In the genomic region with DNA sequence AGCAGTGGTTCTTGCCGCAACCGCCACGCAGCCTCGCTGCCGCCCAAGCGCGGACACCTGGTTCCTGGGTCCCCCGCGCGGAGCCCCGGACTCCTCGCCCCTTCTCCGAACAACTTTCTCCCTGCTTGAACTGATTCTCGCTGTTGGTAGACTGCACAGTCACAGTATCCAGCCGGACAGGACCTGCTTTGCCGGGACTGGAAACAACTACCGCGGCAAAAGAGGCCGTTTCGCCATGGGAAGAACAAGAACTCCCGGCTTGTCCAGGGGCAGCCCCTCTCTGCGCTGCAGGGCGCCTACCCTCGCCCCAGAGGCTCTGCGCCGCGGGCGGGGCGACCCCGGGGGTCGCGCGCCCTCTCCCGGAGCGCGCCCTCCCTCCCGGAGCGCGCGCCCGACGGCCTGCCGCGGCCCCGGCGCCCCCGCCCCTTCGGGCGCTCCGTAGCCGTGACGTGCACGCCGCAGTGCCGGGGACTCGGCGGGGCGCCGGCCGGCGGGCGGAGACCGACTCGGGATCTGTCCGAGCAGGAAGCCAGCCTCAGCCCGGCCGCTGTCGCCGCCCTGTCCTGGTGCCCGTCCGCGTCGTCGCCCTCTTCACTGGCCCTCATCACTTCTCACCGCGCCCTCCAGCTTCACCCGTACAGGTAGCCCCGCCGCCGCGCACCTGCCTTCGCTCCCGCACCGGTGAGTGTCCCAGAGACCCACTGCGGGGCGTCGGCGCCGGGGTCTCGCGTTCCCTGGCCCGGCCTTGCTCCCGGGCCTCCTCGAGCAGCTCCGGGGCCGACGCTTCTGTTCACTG, we compare ENCODE assay signal across 8 cellular contexts. TPM values are rescaled to one million over a fixed set of nuclear protein-coding genes. Genes with fewer than 3 reads are reported as not detected.
A peak's percentile ranks its signal among the peaks of the same experiment; 100 is the strongest.
DNase-seq lines count a peak whose midpoint lies in the region; FAIRE-seq and TF ChIP-seq lines count a peak whose summit lies in the region.

A gene (plus strand): TSS at position 497 of the 796 bp plus-strand sequence. CDS start 68,309 bp downstream, outside the sequence.

- H3K4ac ChIP-seq in H9 (ENCODE audit: low read depth, low read length): no peak within 1 kb of the TSS

- H3K9me1 ChIP-seq in keratinocyte (ENCODE audit: control insufficient read depth, extremely low read depth, insufficient read depth, low read length): no peaks in the 10 kb centered on the region

- H2AK5ac ChIP-seq in H9 (ENCODE audit: insufficient read length, low read length): no peak within 1 kb of the TSS

- no peak within 1 kb of the TSS for H3K23ac ChIP-seq in H9 (ENCODE audit: insufficient read length, low read depth, low read length)

- no peak within 1 kb of the TSS for H4K5ac ChIP-seq in H9 (ENCODE audit: insufficient read length, low read depth, low read length)

- no peaks in the 10 kb centered on the region for H3K9me3 ChIP-seq in H9 (ENCODE audit: control insufficient read depth, low read depth, low read length)
- no peaks in the 10 kb centered on the region for H3K9me3 ChIP-seq in MM.1S (replicated peaks; ENCODE audit: insufficient read depth, low read length)
- no peaks in the 10 kb centered on the region for H3K9me3 ChIP-seq in keratinocyte (ENCODE audit: control insufficient read depth, low read depth, low read length)
- H3K9me3 ChIP-seq in spleen: no peaks in the 10 kb centered on the region

- no peaks in the 10 kb centered on the region for H3K4me1 ChIP-seq in H9 (ENCODE audit: insufficient read depth, low read length)
- H3K4me1 ChIP-seq in MM.1S (ENCODE audit: low read length): peaks cover 43% of the 10 kb centered on the region
- peaks cover 34% of the 10 kb centered on the region for H3K4me1 ChIP-seq in keratinocyte (ENCODE audit: control insufficient read depth, extremely low read depth, insufficient read depth, low read length)
- H3K4me1 ChIP-seq in spleen: peaks cover 6 to 51% (median 27%) of the 10 kb centered on the region in 6 donors

- H3T11ph ChIP-seq in H9 (ENCODE audit: low read length): no peak within 1 kb of the TSS

- H3K36me3 ChIP-seq in MM.1S (replicated peaks; ENCODE audit: insufficient read depth, low read length) (no peaks in the 10 kb centered on the region; the same call in 1 of the 2 replicates), keratinocyte (ENCODE audit: control insufficient read depth in 2 of 2, extremely low read depth in 1 of 2, insufficient read depth in 2 of 2, low read length in 2 of 2) (no peaks in the 10 kb centered on the region), spleen (no peaks in the 10 kb centered on the region)

- H3K79me2 ChIP-seq in H9 (ENCODE audit: insufficient read depth, low read length) (no peaks in the 10 kb centered on the region; the same call in 1 of the 2 replicates), MM.1S (ENCODE audit: low read length) (peaks cover 47% of the 10 kb centered on the region), keratinocyte (ENCODE audit: control insufficient read depth, insufficient read depth, low read length) (peaks cover 37% of the 10 kb centered on the region)

- no peak within 1 kb of the TSS for H2BK20ac ChIP-seq in H9 (ENCODE audit: low read depth, low read length, poor library complexity, severe bottlenecking)

- H3K4me3 Mint-ChIP-seq in H9: peak within 1 kb of the TSS; percentile 81 to 94

- H3K18ac ChIP-seq in H9 (ENCODE audit: insufficient read length, low read depth, low read length): peak within 1 kb of the TSS; percentile 73

- H4K91ac ChIP-seq in H9 (ENCODE audit: insufficient read length, low read depth, low read length): peak within 1 kb of the TSS; percentile 27

- H3K79me1 ChIP-seq in H9 (ENCODE audit: insufficient read depth, low read depth, low read length, poor library complexity, severe bottlenecking): no peaks in the 10 kb centered on the region

- no peak for FAIRE-seq in keratinocyte (lab: Jason Lieb, UNC)

- peak within 1 kb of the TSS; percentile 78 for H3K4me2 ChIP-seq in H9 (ENCODE audit: insufficient read depth, insufficient read length, low read length)
- H3K4me2 ChIP-seq in MM.1S (ENCODE audit: low read depth, low read length): peak within 1 kb of the TSS; percentile 99
- peak within 1 kb of the TSS; percentile 92 for H3K4me2 ChIP-seq in keratinocyte (ENCODE audit: control insufficient read depth, extremely low read depth, insufficient read depth, low read depth, low read length)

- WGBS in H9 (ENCODE audit: extremely low coverage, insufficient read length, low lambda C conversion rate): no CpG with 5 or more reads among the region's 97 CpGs
- 0 to 2% (median 1%) methylated on average over 26 to 97 of the region's 97 CpGs for WGBS in spleen, 5 donors

- TF ChIP-seq POLR2A in spleen (IDR thresholded peaks at IDR 0.05): peak in 1 of 3 donors; percentile 60

- no peak within 1 kb of the TSS for H4K8ac ChIP-seq in H9 (replicated peaks; ENCODE audit: insufficient read length, low read depth, low read length)

- H3F3A ChIP-seq in MM.1S (ENCODE audit: insufficient read depth, low read length): peaks cover 49% of the 10 kb centered on the region

- dilution Hi-C loops in keratinocyte (cut with MboI; ENCODE audit: extremely low pct_ligation_motif_present, low sequenced_read_pairs): no loop called here

- H3K27me3 Mint-ChIP-seq in H9 (ENCODE audit: low read depth): peaks cover 13% of the 10 kb centered on the region

- peak within 1 kb of the TSS; percentile 95 to 98 (median 97) for H3K27ac Mint-ChIP-seq in H9

- no peak within 1 kb of the TSS for H2BK5ac ChIP-seq in H9 (ENCODE audit: insufficient read length, low read length)

- H3K4me1 Mint-ChIP-seq in H9: peaks cover 11 to 20% of the 10 kb centered on the region in 2 experiments

- peak within 1 kb of the TSS; percentile 49 for H3K14ac ChIP-seq in H9 (ENCODE audit: insufficient read depth, low read length)

- peaks cover 3% of the 10 kb centered on the region for H3K23me2 ChIP-seq in H9 (ENCODE audit: insufficient read length, low read depth, low read length, poor library complexity, severe bottlenecking)

- no peak within 1 kb of the TSS for H2BK12ac ChIP-seq in H9 (ENCODE audit: insufficient read length, low read depth, low read length)

- H3K27me3 ChIP-seq in H9 (ENCODE audit: insufficient read depth, low read length) (no peaks in the 10 kb centered on the region), MM.1S (replicated peaks; ENCODE audit: insufficient read depth, low read length) (no peaks in the 10 kb centered on the region), keratinocyte (ENCODE audit: control insufficient read depth, extremely low read depth, insufficient read depth, low read length) (no peaks in the 10 kb centered on the region), spleen (replicated peaks in 1 of 7) (peaks cover 0 to 90% (median 4%) of the 10 kb centered on the region in 7 donors)

- H3K4me3 ChIP-seq in GM12875 (ENCODE audit: low read depth, low read length) (peak within 1 kb of the TSS; percentile 53), MM.1S (ENCODE audit: low read length) (peak within 1 kb of the TSS; percentile 100), keratinocyte (ENCODE audit: control insufficient read depth in 2 of 3, extremely low read depth in 1 of 3, insufficient read depth in 2 of 3, low read depth in 1 of 3, low read length in 3 of 3) (peak within 1 kb of the TSS; percentile 68 to 88 (median 87)), spleen (peak within 1 kb of the TSS; percentile 70 to 91 (median 79))

- H3K9ac ChIP-seq in H9 (ENCODE audit: extremely low read depth, insufficient read length, low read length) (peak within 1 kb of the TSS; percentile 78), MM.1S (ENCODE audit: low read length) (peak within 1 kb of the TSS; percentile 97), keratinocyte (ENCODE audit: control insufficient read depth, extremely low read depth, insufficient read depth, low read length) (peak within 1 kb of the TSS; percentile 96)

- H4K20me1 ChIP-seq in H9 (ENCODE audit: control insufficient read depth, insufficient read depth, insufficient read length): no peaks in the 10 kb centered on the region
- no peaks in the 10 kb centered on the region; the same call in 1 of the 2 replicates for H4K20me1 ChIP-seq in MM.1S (ENCODE audit: insufficient read depth, low read length)
- no peaks in the 10 kb centered on the region for H4K20me1 ChIP-seq in keratinocyte (ENCODE audit: control insufficient read depth, extremely low read depth, insufficient read depth, low read length)

- TF ChIP-seq CTCF in GM12875 (IDR thresholded peaks at IDR 0.05; ENCODE audit: borderline replicate concordance, insufficient read depth, low read depth, low read length): no peak
- TF ChIP-seq CTCF in H9 (conservative IDR thresholded peaks at IDR 0.05): no peak
- no peak for TF ChIP-seq CTCF in MM.1S (IDR thresholded peaks at IDR 0.05; ENCODE audit: low read length)
- TF ChIP-seq CTCF in VCaP (conservative IDR thresholded peaks at IDR 0.05): no peak
- TF ChIP-seq CTCF in keratinocyte (optimal IDR thresholded peaks at IDR 0.05 in 1 of 3, IDR thresholded peaks at IDR 0.05 in 1 of 3, conservative IDR thresholded peaks at IDR 0.05 in 1 of 3; ENCODE audit: extremely low read depth in 1 of 3, insufficient read depth in 2 of 3, low read length in 3 of 3): no peak
- no peak for TF ChIP-seq CTCF in spleen (IDR thresholded peaks at IDR 0.05 in 8 of 11, conservative IDR thresholded peaks at IDR 0.05 in 3 of 11)

- no peaks in the 10 kb centered on the region for H3K9me2 ChIP-seq in MM.1S (replicated peaks; ENCODE audit: insufficient read depth, low read length)

- no peak within 1 kb of the TSS for H3K27ac ChIP-seq in H9 (ENCODE audit: insufficient read length, low read depth, low read length)
- peak within 1 kb of the TSS; percentile 94 for H3K27ac ChIP-seq in MM.1S (ENCODE audit: low read length)
- peak within 1 kb of the TSS; percentile 98 for H3K27ac ChIP-seq in VCaP
- peak within 1 kb of the TSS; percentile 89 for H3K27ac ChIP-seq in keratinocyte (ENCODE audit: control insufficient read depth, insufficient read depth, low read length)
- peak within 1 kb of the TSS; percentile 69 to 90 (median 84) for H3K27ac ChIP-seq in spleen

- H3K36me3 Mint-ChIP-seq in H9 (ENCODE audit: insufficient read depth in 1 of 3, low read depth in 3 of 3): peaks cover 0 to 3% (median 0%) of the 10 kb centered on the region in 3 experiments; a peak in 2 of 7 replicates

- H3K56ac ChIP-seq in H9 (ENCODE audit: insufficient read length, low read depth, low read length): no peak within 1 kb of the TSS

- intact Hi-C loops in spleen (cut with DNase I; ENCODE audit: low total_unique reads): no loop called here

- no peaks in the 10 kb centered on the region for H3K9me3 Mint-ChIP-seq in H9

- H2BK120ac ChIP-seq in H9 (ENCODE audit: low read depth, low read length, poor library complexity, severe bottlenecking): no peak within 1 kb of the TSS

- H2BK15ac ChIP-seq in H9 (ENCODE audit: low read depth, low read length): no peak within 1 kb of the TSS

- H2AFZ ChIP-seq in H9 (ENCODE audit: low read length) (no peak within 1 kb of the TSS), MM.1S (ENCODE audit: low read length) (peak within 1 kb of the TSS; percentile 98), keratinocyte (ENCODE audit: control insufficient read depth, low read length) (peak within 1 kb of the TSS; percentile 99)

- peak; percentile 83 for DNase-seq in H9
- peak; percentile 83 for DNase-seq in MM.1S
- DNase-seq in cerebellum (ENCODE audit: low spot score): peak; percentile 88
- DNase-seq in keratinocyte (ENCODE audit: low read depth, low spot score): no peak
- DNase-seq in spleen: peak; percentile 90
- no peak for DNase-seq in SIG-M5 treated with dmso at 0.1 percent for 504 hours (lab: John Stamatoyannopoulos, UW; ENCODE audit: unreplicated experiment)

RNA-seq across cellular contexts. Expression of the gene that starts here (rescaled TPM):
- total RNA-seq in H9 (2021) (46.9 and 48.1 TPM in 2 replicates), cerebellum (35.8 TPM), spleen (10 to 100 TPM; 15.3 to 29.1 (median 21.6) TPM)
- polyA plus RNA-seq in keratinocyte (16.2 to 24.5 TPM (median 20.5 TPM) in 3 replicates), spleen (1 to 10 TPM; 4.2 to 6.5 (median 6.0) TPM)
- polyA plus RNA-seq in keratinocyte (2011; ENCODE audit: low read depth): 69.8 TPM
- 12.1 and 20.2 TPM in 2 replicates for polyA plus RNA-seq in keratinocyte (2011; cell fraction: cytosol; rRNA removed)
- 37.3 and 51.3 TPM in 2 replicates for polyA plus RNA-seq in keratinocyte (2011; cell fraction: nucleus; rRNA removed)
- 29.1 and 41.2 TPM in 2 replicates for polyA plus RNA-seq in keratinocyte (2012; ENCODE audit: low replicate concordance)
- polyA minus RNA-seq in keratinocyte: 5.7 to 29.6 TPM (median 15.6 TPM) in 3 replicates
- 14.0 TPM for polyA minus RNA-seq in keratinocyte (2011; cell fraction: cytosol; rRNA and poly(A)+ RNA removed)
- 25.4 and 52.7 TPM in 2 replicates for polyA minus RNA-seq in keratinocyte (2011; cell fraction: nucleus; rRNA and poly(A)+ RNA removed)

Comparison
In these comparisons a context has a peak if more than half of its experiments do, and no peak if none do; other contexts are left out.
1. DNase-seq: peak in H9 (single experiment), MM.1S (single experiment), cerebellum (single experiment) and spleen (single experiment); none in keratinocyte (single experiment) and SIG-M5 treated with dmso at 0.1 percent for 504 hours (single experiment).
2. Peak in every context shown above with its lines, with median percentiles within 50 percentile points of each other: H3K4me3 ChIP-seq, H3K4me2 ChIP-seq and H3K9ac ChIP-seq.